In the genomic region with DNA sequence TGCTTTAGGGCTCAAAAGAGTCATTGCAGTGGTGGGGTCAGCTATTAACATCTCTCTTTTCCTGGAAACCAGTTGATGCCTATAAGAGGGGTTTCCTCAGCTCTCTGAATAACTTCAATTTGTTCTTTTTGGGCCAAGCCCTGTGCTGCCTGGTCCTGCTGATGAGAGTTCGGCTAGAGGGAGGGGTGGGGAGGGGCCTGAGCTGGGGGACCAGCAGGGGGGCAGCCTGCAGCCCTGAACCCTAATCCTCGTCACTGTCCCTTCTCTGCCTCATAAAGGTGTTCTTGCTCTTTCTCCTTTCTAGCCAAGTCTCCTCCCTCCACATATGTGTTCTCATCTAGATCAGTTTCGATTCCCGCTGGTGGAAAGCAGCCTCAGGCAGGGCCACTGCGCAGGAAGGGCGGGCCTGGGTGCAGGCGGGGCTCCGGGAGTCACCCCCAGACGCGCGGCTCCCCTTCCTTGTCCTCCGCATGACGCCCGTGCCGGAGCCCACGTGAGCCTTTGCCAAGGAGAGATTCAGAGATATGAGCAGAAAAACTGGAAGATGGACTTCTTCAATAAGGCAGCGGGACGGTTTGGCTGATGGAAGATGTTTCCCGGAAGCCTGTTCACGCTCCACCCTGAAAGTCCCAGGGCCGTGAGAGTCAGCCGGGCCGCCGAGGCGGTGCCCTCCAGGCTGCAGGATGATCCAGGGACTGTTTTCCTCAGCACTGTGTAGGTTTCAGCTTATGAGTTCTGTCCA, we compare ENCODE assay signal across 8 cellular contexts. TPM values are rescaled to one million over a fixed set of nuclear protein-coding genes. Genes with fewer than 3 reads are reported as not detected.
DNase-seq lines count a peak whose midpoint lies in the region; ATAC-seq and TF ChIP-seq lines count a peak whose summit lies in the region.

No MANE protein-coding gene starts in this region.

- CTCF ChIA-PET in BJ (lab: Yijun Ruan, JAX) = interaction anchor here (0.6 to 2.6 kb wide), 3 partner anchors 11 to 119 kb away, joined by 3 to 14 read pairs (median 3); a partner anchor contains a TSS

- H3K23ac ChIP-seq in mesendoderm (ENCODE audit: low read length) = no peak overlapping the region

- no peaks in the 10 kb centered on the region for H3K79me2 ChIP-seq in mesendoderm (ENCODE audit: control insufficient read depth, insufficient read depth, low read length)

- H2BK15ac ChIP-seq in mesendoderm (replicated peaks; ENCODE audit: low read depth) = no peak overlapping the region

- H3K56ac ChIP-seq in mesendoderm (ENCODE audit: low read length) = peak overlapping the region; percentile 93

- no peaks in the 10 kb centered on the region for H3K79me1 ChIP-seq in mesendoderm (ENCODE audit: low read length)

- peak overlapping the region; percentile 78 for H3K4me2 ChIP-seq in mesendoderm (ENCODE audit: low read length)

- H3K27me3 ChIP-seq in BJ (ENCODE audit: control insufficient read depth, insufficient read depth, low read length) (no peaks in the 10 kb centered on the region), endocrine pancreas (ENCODE audit: control insufficient read depth, insufficient read depth, low read length) (no peaks in the 10 kb centered on the region), mesendoderm (ENCODE audit: insufficient read depth, low read length, poor library complexity) (no peaks in the 10 kb centered on the region)

- DNase-seq in BJ (ENCODE audit: low read depth) = no peak
- DNase-seq in NOMO-1 treated with DMSO at 0.1 percent for 48 hours (lab: John Stamatoyannopoulos, UW; ENCODE audit: unreplicated experiment) = peak; percentile 87
- DNase-seq in activated CD8-positive, alpha-beta memory T cell treated with anti-CD3 and anti-CD28 coated beads for 48 hours (ENCODE audit: low read depth in 2 of 3, low spot score in 2 of 3) = peak; percentile 47 to 62 (median 47)
- DNase-seq in mesendoderm = peak; percentile 52
- DNase-seq in stimulated activated CD8-positive, alpha-beta memory T cell treated with anti-CD3 and anti-CD28 coated beads, Interleukin-15, amount 100 ng/mL, for 1 hour (ENCODE audit: low read depth) = peak; percentile 74

- ATAC-seq in GM19328 (IDR thresholded peaks at IDR 0.05; ENCODE audit: unreplicated experiment) = peak; percentile 84
- peak; percentile 75 for ATAC-seq in HG03521 (IDR thresholded peaks at IDR 0.05; ENCODE audit: unreplicated experiment)

- no peak overlapping the region for H3K4ac ChIP-seq in mesendoderm (ENCODE audit: low read depth, low read length)

- H4K8ac ChIP-seq in mesendoderm (ENCODE audit: low read depth, low read length) = no peak overlapping the region

- no peak overlapping the region for H3K18ac ChIP-seq in mesendoderm (ENCODE audit: low read length)

- H3K36me3 ChIP-seq in BJ (ENCODE audit: control insufficient read depth, insufficient read depth, low read length) (no peaks in the 10 kb centered on the region), endocrine pancreas (ENCODE audit: control insufficient read depth, insufficient read depth, low read length) (no peaks in the 10 kb centered on the region), mesendoderm (ENCODE audit: control insufficient read depth, insufficient read depth, low read length) (no peaks in the 10 kb centered on the region)

- WGBS in mesendoderm (ENCODE audit: extremely low coverage, insufficient coverage, low lambda C conversion rate) = no CpG with 5 or more reads among the region's 25 CpGs

- no peaks in the 10 kb centered on the region for H3K9me3 ChIP-seq in endocrine pancreas (ENCODE audit: control insufficient read depth, low read length)

- H3K4me3 ChIP-seq in BJ (ENCODE audit: low read depth, low read length) (peak overlapping the region; percentile 73), endocrine pancreas (ENCODE audit: control insufficient read depth, insufficient read depth, low read length) (peak overlapping the region; percentile 85), mesendoderm (ENCODE audit: low read length) (peak overlapping the region; percentile 86)

- H2AK5ac ChIP-seq in mesendoderm (ENCODE audit: low read length) = no peak overlapping the region

- H3K27ac ChIP-seq in mesendoderm (ENCODE audit: low read depth, low read length) = no peak overlapping the region

- H3K9ac ChIP-seq in endocrine pancreas (ENCODE audit: control insufficient read depth, insufficient read depth, low read length) (peak overlapping the region; percentile 42), mesendoderm (ENCODE audit: low read length) (peak overlapping the region; percentile 75)

- POLR2A ChIA-PET in BJ (lab: Charles Lee) = interaction anchor here (0.6 to 0.7 kb wide), 2 partner anchors 15 to 133 kb away, joined by 3 read pairs; a partner anchor contains a TSS

- H3K4me1 ChIP-seq in endocrine pancreas (ENCODE audit: control insufficient read depth, insufficient read depth, low read length) (peaks cover 5% of the 10 kb centered on the region), mesendoderm (ENCODE audit: control insufficient read depth, low read depth, low read length) (no peaks in the 10 kb centered on the region)

- no peak for TF ChIP-seq CTCF in BJ (IDR thresholded peaks at IDR 0.05; ENCODE audit: insufficient read depth, low read depth, low read length)

- H4K5ac ChIP-seq in mesendoderm (ENCODE audit: low read length) = no peak overlapping the region

- no peak overlapping the region for H2BK5ac ChIP-seq in mesendoderm (ENCODE audit: low read length)

- no peak overlapping the region for H2BK120ac ChIP-seq in mesendoderm (ENCODE audit: low read depth, low read length)

RNA-seq across cellular contexts. Expression of a gene that starts 15.0 kb away (rescaled TPM):
- 27.4 and 46.3 TPM in 2 replicates for polyA plus RNA-seq in BJ (2011; rRNA removed)
- 20.0 and 22.7 TPM in 2 replicates for polyA minus RNA-seq in BJ (2011; rRNA and poly(A)+ RNA removed)
- 20.1 TPM for polyA plus RNA-seq in mesendoderm (2013, experiment 1 of 2)
- 20.8 TPM for polyA plus RNA-seq in mesendoderm (2013, experiment 2 of 2)
